24 cellular contexts compared by ENCODE assay signal in genomic region chr11:7630002-7630401, GRCh38. TPM values are rescaled to one million over a fixed set of nuclear protein-coding genes. Genes with fewer than 3 reads are reported as not detected.
A peak's percentile ranks its signal among the peaks of the same experiment; 100 is the strongest.
DNase-seq lines count a peak whose midpoint lies in the region; ATAC-seq, FAIRE-seq and TF ChIP-seq lines count a peak whose summit lies in the region.
"Had no signal": no experiment of that assay in that cellular context is flagged by ENCODE, and none has a peak within 500 bp of the region (broad histone marks: within the 10 kb centered on the region; RNA-seq: fewer than 3 reads in every experiment).

No MANE protein-coding gene starts in this region.

- H3K36me3 ChIP-seq in SK-N-SH (replicated peaks in 1 of 2; ENCODE audit: control insufficient read depth in 1 of 2, insufficient read depth in 2 of 2, low read length in 1 of 2), result peaks cover 0 to 2% of the 10 kb centered on the region in 2 experiments
- peaks cover 34 to 63% of the 10 kb centered on the region in 2 donors for H3K36me3 ChIP-seq in thyroid gland

- H3K9me3 ChIP-seq in SK-N-SH, result no peaks in the 10 kb centered on the region
- no peaks in the 10 kb centered on the region for H3K9me3 ChIP-seq in thyroid gland
- H3K9me3 ChIP-seq: BLaER1 treated with 17β-estradiol and CSF1 and Interleukin-3, amounts not matched to agents 10 nM and 100 nM had no signal

- CTCF ChIA-PET in SK-N-SH (lab: Yijun Ruan, JAX), result interaction anchor here (0.8 to 2.3 kb wide), 7 partner anchors 9 to 117 kb away, joined by 3 to 14 read pairs (median 4); partner anchors contain the start of gene PPFIBP2
- CTCF ChIA-PET in activated CD8-positive, alpha-beta T cell treated with anti-CD3 and anti-CD28 coated beads, Interleukin-2, amount 10 ng/mL, durations not matched to agents 7 days and 5 days (lab: Charles Lee), result interaction anchor here (0.6 kb wide), 1 partner anchor 643 kb away, joined by 3 read pairs; no protein-coding TSS in a partner anchor

- H4K20me1 ChIP-seq in SK-N-SH (ENCODE audit: insufficient read depth), result no peaks in the 10 kb centered on the region
- H4K20me1 ChIP-seq: BLaER1 treated with 17β-estradiol and CSF1 and Interleukin-3, amounts not matched to agents 10 nM and 100 nM had no signal

- no peak overlapping the region for H3K4me3 ChIP-seq in SK-N-SH (ENCODE audit: low read depth in 2 of 2, low read length in 1 of 2)
- no peak overlapping the region for H3K4me3 ChIP-seq in fibroblast of the aortic adventitia (ENCODE audit: low read depth, low read length)
- no peak overlapping the region for H3K4me3 ChIP-seq in thyroid gland (replicated peaks in 1 of 3)
- H3K4me3 ChIP-seq: BLaER1 treated with 17β-estradiol and CSF1 and Interleukin-3, amounts not matched to agents 10 nM and 100 nM had no signal

- ATAC-seq in SK-N-SH treated with all-trans-retinoic acid at 6 μM for 48 hours, result peak; percentile 61
- no peak for ATAC-seq in activated CD8-positive, alpha-beta T cell treated with anti-CD3 and anti-CD28 coated beads, Interleukin-2, amount 10 ng/mL, durations not matched to agents 7 days and 5 days

- no peak overlapping the region for H3K4me3 Mint-ChIP-seq in activated CD8-positive, alpha-beta T cell treated with anti-CD3 and anti-CD28 coated beads, Interleukin-2, amount 10 ng/mL, durations not matched to agents 7 days and 5 days
- H3K4me3 Mint-ChIP-seq: activated B cell treated with CpG ODN at 0.5 μM for 24 hours; brain; neural crest cell; T-helper 1 cell treated with Interleukin-12 subunit alpha and Interleukin-12 subunit beta and Interleukin-4 antibody, amounts not matched to agents 30 μg/mL and 1 μg/mL, for 36 hours had no signal

- intact Hi-C loops in thyroid gland (cut with DNase I), result no loop called here

- no peaks in the 10 kb centered on the region for H3K27me3 Mint-ChIP-seq in activated CD8-positive, alpha-beta T cell treated with anti-CD3 and anti-CD28 coated beads, Interleukin-2, amount 10 ng/mL, durations not matched to agents 7 days and 5 days (ENCODE audit: low read depth)
- H3K27me3 Mint-ChIP-seq: activated B cell treated with CpG ODN at 0.5 μM for 24 hours had no signal

- peaks cover 0 to 11% of the 10 kb centered on the region in 2 experiments; a peak in 1 of 4 replicates for H3K4me1 ChIP-seq in SK-N-SH (ENCODE audit: control insufficient read depth in 1 of 2, insufficient read depth in 2 of 2, low read depth in 1 of 2, low read length in 1 of 2)
- peaks cover 0 to 6% of the 10 kb centered on the region in 2 donors for H3K4me1 ChIP-seq in thyroid gland

- no peaks in the 10 kb centered on the region for H3K36me3 Mint-ChIP-seq in activated CD8-positive, alpha-beta T cell treated with anti-CD3 and anti-CD28 coated beads, Interleukin-2, amount 10 ng/mL, durations not matched to agents 7 days and 5 days (ENCODE audit: low read depth)

- TF ChIP-seq CTCF in SK-N-SH (IDR thresholded peaks at IDR 0.05), result no peak
- TF ChIP-seq CTCF in fibroblast of the aortic adventitia (IDR thresholded peaks at IDR 0.05; ENCODE audit: insufficient read depth, low read length), result no peak
- TF ChIP-seq CTCF in thyroid gland (IDR thresholded peaks at IDR 0.05), result no peak
- no peak for TF ChIP-seq CTCF in D721Med (IDR thresholded peaks at IDR 0.05; ENCODE audit: insufficient read depth, missing control alignments)

- WGBS in SK-N-SH (ENCODE audit: low lambda C conversion rate), result 73% methylated on average over 2 of the region's 2 CpGs
- 69 to 74% methylated on average over 2 of the region's 2 CpGs for WGBS in thyroid gland, 2 donors

- H3K9me2 ChIP-seq in SK-N-SH, result no peaks in the 10 kb centered on the region

- H3K27ac Mint-ChIP-seq in activated CD8-positive, alpha-beta T cell treated with anti-CD3 and anti-CD28 coated beads, Interleukin-2, amount 10 ng/mL, durations not matched to agents 7 days and 5 days, result no peak overlapping the region
- H3K27ac Mint-ChIP-seq: activated B cell treated with CpG ODN at 0.5 μM for 24 hours; brain; T-helper 1 cell treated with Interleukin-12 subunit alpha and Interleukin-12 subunit beta and Interleukin-4 antibody, amounts not matched to agents 30 μg/mL and 1 μg/mL, for 36 hours had no signal

- no peaks in the 10 kb centered on the region for H3K9me3 Mint-ChIP-seq in activated CD8-positive, alpha-beta T cell treated with anti-CD3 and anti-CD28 coated beads, Interleukin-2, amount 10 ng/mL, durations not matched to agents 7 days and 5 days (ENCODE audit: insufficient read depth)
- H3K9me3 Mint-ChIP-seq: activated B cell treated with CpG ODN at 0.5 μM for 24 hours; brain; neural crest cell; T-helper 1 cell treated with Interleukin-12 subunit alpha and Interleukin-12 subunit beta and Interleukin-4 antibody, amounts not matched to agents 30 μg/mL and 1 μg/mL, for 36 hours had no signal

- H3K27ac ChIP-seq in SK-N-SH (ENCODE audit: low read depth in 2 of 2, low read length in 1 of 2), result peak overlapping the region in 1 of 2 experiments; percentile 47; a peak in 1 of 4 replicates
- H3K27ac ChIP-seq in thyroid gland, result peak overlapping the region; percentile 4 to 43 (median 17)
- H3K27ac ChIP-seq: BLaER1 treated with 17β-estradiol and CSF1 and Interleukin-3, amounts not matched to agents 10 nM and 100 nM had no signal

- no peak for TF ChIP-seq POLR2A in thyroid gland (IDR thresholded peaks at IDR 0.05)

- no peak for TF ChIP-seq RAD21 in SK-N-SH (IDR thresholded peaks at IDR 0.05; ENCODE audit: low read length)

- no peak for FAIRE-seq in D721Med (lab: Jason Lieb, UNC)
- FAIRE-seq: G401.6, islet of Langerhans had no signal

- no peak overlapping the region for H2AFZ ChIP-seq in SK-N-SH (ENCODE audit: low read depth)

- no peaks in the 10 kb centered on the region for H3F3A ChIP-seq in SK-N-SH (replicated peaks; ENCODE audit: insufficient read depth)

- POLR2A ChIA-PET in SK-N-SH (lab: Yijun Ruan, JAX), result no interaction called here
- POLR2A ChIA-PET in activated CD8-positive, alpha-beta T cell treated with anti-CD3 and anti-CD28 coated beads, Interleukin-2, amount 10 ng/mL, durations not matched to agents 7 days and 5 days (lab: Charles Lee), result interaction anchor here (0.6 kb wide), 1 partner anchor 109 kb away, joined by 3 read pairs; no protein-coding TSS in a partner anchor

- no peak overlapping the region for H3K9ac ChIP-seq in SK-N-SH
- H3K9ac ChIP-seq: BLaER1 treated with 17β-estradiol and CSF1 and Interleukin-3, amounts not matched to agents 10 nM and 100 nM had no signal

- H3K4me1 Mint-ChIP-seq in activated CD8-positive, alpha-beta T cell treated with anti-CD3 and anti-CD28 coated beads, Interleukin-2, amount 10 ng/mL, durations not matched to agents 7 days and 5 days (ENCODE audit: low read depth), result no peaks in the 10 kb centered on the region
- H3K4me1 Mint-ChIP-seq: activated B cell treated with CpG ODN at 0.5 μM for 24 hours, brain, neural crest cell had no signal

- no peak for DNase-seq in SK-N-SH
- peak; percentile 3 for DNase-seq in fibroblast of the aortic adventitia (ENCODE audit: low read depth)
- peak; percentile 11 for DNase-seq in midbrain (lab: John Stamatoyannopoulos, UW)
- peak; percentile 77 to 83 for DNase-seq in thyroid gland
- no peak for DNase-seq in NCI-H1092 treated with DMSO at 0.1 percent for 48 hours (lab: John Stamatoyannopoulos, UW)
- DNase-seq in D721Med (ENCODE audit: insufficient read length, low spot score), result no peak
- no peak for DNase-seq in activated CD8-positive, alpha-beta T cell treated with anti-CD3 and anti-CD28 coated beads, Interleukin-2, amount 10 ng/mL, durations not matched to agents 7 days and 5 days
- DNase-seq: activated B cell treated with CpG ODN at 0.5 μM for 24 hours; activated naive CD4-positive, alpha-beta T cell treated with anti-CD3 and anti-CD28 coated beads, Interleukin-2, amount 50 U/mL, for 16 hours; activated T-cell treated with anti-CD3 and anti-CD28 coated beads, Interleukin-2, amount 50 U/mL, for 48 hours; DMS 273 treated with DMSO at 0.1 percent for 48 hours; glutamatergic neuron; H7; NCI-H1694 treated with DMSO at 0.1 percent for 48 hours; SHP77; stimulated activated CD4-positive, alpha-beta T cell treated with anti-CD3 and anti-CD28 coated beads, Interleukin-2, amount 100 ng/mL, for 48 hours had no signal

- no peaks in the 10 kb centered on the region for H3K79me2 ChIP-seq in SK-N-SH (ENCODE audit: insufficient read depth)

- no peak for TF ChIP-seq EP300 in SK-N-SH (IDR thresholded peaks at IDR 0.05; ENCODE audit: borderline replicate concordance in 1 of 2, low read depth in 1 of 2, low read length in 1 of 2)

- H3K4me2 ChIP-seq in SK-N-SH, result no peak overlapping the region
- H3K4me2 ChIP-seq: BLaER1 treated with 17β-estradiol and CSF1 and Interleukin-3, amounts not matched to agents 10 nM and 100 nM had no signal

- H3K27me3 ChIP-seq in SK-N-SH (ENCODE audit: insufficient read depth), result no peaks in the 10 kb centered on the region
- no peaks in the 10 kb centered on the region for H3K27me3 ChIP-seq in thyroid gland
- H3K27me3 ChIP-seq: BLaER1 treated with 17β-estradiol and CSF1 and Interleukin-3, amounts not matched to agents 10 nM and 100 nM had no signal

TF ChIP-seq in SK-N-SH treated with all-trans-retinoic acid at 6 μM for 48 hours, 23 proteins besides CTCF, POLR2A, EP300 and RAD21 (continues in another document):
- TF ChIP-seq BACH2 (CRISPR knock-in tag; IDR thresholded peaks at IDR 0.05; ENCODE audit: borderline replicate concordance), result no peak
- TF ChIP-seq ZC3H10 (CRISPR knock-in tag; IDR thresholded peaks at IDR 0.05), result no peak
- no peak for TF ChIP-seq ARNTL (CRISPR knock-in tag; IDR thresholded peaks at IDR 0.05; ENCODE audit: borderline replicate concordance, low read depth)

TF ChIP-seq in SK-N-SH, 30 proteins besides CTCF, POLR2A, EP300 and RAD21 (continues in another document):
- TF ChIP-seq RCOR1 (IDR thresholded peaks at IDR 0.05; ENCODE audit: low read length), result no peak
- TF ChIP-seq MAX (IDR thresholded peaks at IDR 0.05; ENCODE audit: low read depth), result no peak
- TF ChIP-seq TCF12 (IDR thresholded peaks at IDR 0.05), result no peak
- no peak for TF ChIP-seq USF1 (IDR thresholded peaks at IDR 0.05; ENCODE audit: borderline replicate concordance, low read depth)
- no peak for TF ChIP-seq POLR2AphosphoS5 (IDR thresholded peaks at IDR 0.05; ENCODE audit: low read depth, low read length)

RNA-seq across cellular contexts. Expression of gene CYB5R2, which starts 43.3 kb away (rescaled TPM):
- 0.20 and 0.23 TPM in 2 replicates for polyA plus RNA-seq in SK-N-SH (2012; rRNA removed)
- not detected in 2 replicates for polyA plus RNA-seq in SK-N-SH (2012; cell fraction: cytosol; rRNA removed)
- 1.2 and 1.7 TPM in 2 replicates for polyA plus RNA-seq in SK-N-SH (2012; cell fraction: nucleus; rRNA removed)
- total RNA-seq in fibroblast of the aortic adventitia (ENCODE audit: low replicate concordance) (5.4 and 11.2 TPM in 2 replicates), thyroid gland (1 to 10 TPM; 7.2 to 9.3 (median 8.5) TPM)
- total RNA-seq in activated CD8-positive, alpha-beta T cell treated with anti-CD3 and anti-CD28 coated beads, Interleukin-2, amount 10 ng/mL, durations not matched to agents 7 days and 5 days, result under 1 TPM; 0.24 to 0.55 TPM
- total RNA-seq: A172 had no signal

Comparison
In these comparisons a context has a peak if more than half of its experiments do, and no peak if none do; other contexts are left out.
1. DNase-seq: peak in fibroblast of the aortic adventitia (single experiment), midbrain (single experiment) and thyroid gland (2 of 2); none in SK-N-SH (single experiment), NCI-H1092 treated with DMSO at 0.1 percent for 48 hours (single experiment), D721Med (single experiment) and activated CD8-positive, alpha-beta T cell treated with anti-CD3 and anti-CD28 coated beads, Interleukin-2, amount 10 ng/mL, durations not matched to agents 7 days and 5 days (single experiment).